In the genomic region with DNA sequence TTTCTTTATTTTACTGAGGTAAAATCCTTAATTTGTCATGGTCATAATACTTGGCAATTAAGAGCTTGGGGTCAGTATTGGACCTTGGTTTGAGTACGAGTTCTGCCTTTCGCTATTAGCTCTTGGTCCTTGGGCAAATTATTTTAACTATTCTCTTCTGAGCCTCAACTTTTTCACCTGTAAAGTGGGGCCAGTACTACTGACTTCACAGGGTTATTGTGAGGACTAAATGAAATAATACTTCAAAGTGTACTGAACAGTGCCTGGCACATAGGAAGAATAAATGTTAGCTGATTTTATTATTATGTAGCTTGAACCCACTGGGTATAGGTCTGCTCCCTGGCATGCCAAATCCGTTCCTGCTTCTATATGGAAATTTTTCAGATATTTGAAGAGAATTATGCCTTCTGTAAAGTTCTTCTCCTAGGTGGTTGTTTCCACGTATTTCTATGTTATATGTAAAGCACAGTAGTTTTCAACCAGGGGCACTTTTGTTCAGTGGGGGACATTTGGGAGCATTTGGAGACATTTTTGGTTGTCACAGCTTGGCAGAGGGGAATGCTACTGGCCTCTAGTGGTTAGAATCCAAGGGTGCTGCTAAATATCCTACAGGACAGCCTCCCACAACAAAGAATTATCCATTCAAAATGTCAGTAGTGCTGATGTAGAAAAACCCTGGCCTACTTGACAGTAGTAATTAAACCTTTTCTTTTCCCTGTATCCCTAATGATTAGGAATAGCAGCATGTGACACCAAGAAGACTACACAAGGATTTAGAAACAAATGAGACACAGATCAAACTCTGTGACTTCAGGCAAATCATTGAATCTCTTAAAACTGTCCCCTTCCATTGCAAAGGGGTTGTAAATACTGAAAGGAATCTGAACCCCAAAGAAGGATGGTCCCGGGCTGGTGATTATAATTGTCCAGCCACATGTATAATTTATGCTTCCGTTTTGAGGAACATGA, we compare ENCODE assay signal across 8 cellular contexts. TPM values are rescaled to one million over a fixed set of nuclear protein-coding genes. Genes with fewer than 3 reads are reported as not detected.
DNase-seq lines count a peak whose midpoint lies in the region; ATAC-seq, FAIRE-seq and TF ChIP-seq lines count a peak whose summit lies in the region.

No MANE protein-coding gene starts in this region.

- H2BK5ac ChIP-seq in mesenchymal stem cell (ENCODE audit: low read depth, low read length, poor library complexity, severe bottlenecking): no peak overlapping the region

- WGBS in mesenchymal stem cell: 80% methylated on average over 4 of the region's 6 CpGs

- no peak overlapping the region for H2AFZ ChIP-seq in mesenchymal stem cell (ENCODE audit: low read depth, low read length)

- no peak overlapping the region for H2BK15ac ChIP-seq in mesenchymal stem cell (ENCODE audit: low read depth, poor library complexity, severe bottlenecking)

- FAIRE-seq in bronchial epithelial cell (lab: Jason Lieb, UNC): no peak

- H3K14ac ChIP-seq in mesenchymal stem cell (ENCODE audit: low read length in 2 of 2): no peak overlapping the region

- H2AK5ac ChIP-seq in mesenchymal stem cell (ENCODE audit: low read length, severe bottlenecking): no peak overlapping the region

- no peak overlapping the region for H3K18ac ChIP-seq in mesenchymal stem cell (ENCODE audit: low read depth in 1 of 2, low read length in 2 of 2)

- no peak overlapping the region for H3K4me3 ChIP-seq in bronchial epithelial cell (ENCODE audit: low read depth, low read length)
- H3K4me3 ChIP-seq in mesenchymal stem cell (ENCODE audit: insufficient read depth in 1 of 2, low read depth in 1 of 2, low read length in 2 of 2): no peak overlapping the region

- DNase-seq in AG08395 (ENCODE audit: low spot score) (peak; percentile 52), G401 (ENCODE audit: low spot score) (peak; percentile 68), NCI-H2196 (lab: John Stamatoyannopoulos, UW; ENCODE audit: unreplicated experiment) (peak; percentile 67), bronchial epithelial cell (ENCODE audit: low read depth) (peak; percentile 57), mesenchymal stem cell (peak; percentile 47), GOT3 (lab: John Stamatoyannopoulos, UW) (no peak), NCI-H187 (lab: John Stamatoyannopoulos, UW) (no peak)

- H3K4me2 ChIP-seq in mesenchymal stem cell (ENCODE audit: low read length, poor library complexity, severe bottlenecking): no peak overlapping the region

- peak; percentile 81 for TF ChIP-seq CTCF in bronchial epithelial cell (IDR thresholded peaks at IDR 0.05; ENCODE audit: insufficient read depth, low read length, severe bottlenecking)

- H3K36me3 ChIP-seq in bronchial epithelial cell (ENCODE audit: control insufficient read depth, insufficient read depth, low read length) (no peaks in the 10 kb centered on the region), mesenchymal stem cell (ENCODE audit: control insufficient read depth in 1 of 2, insufficient read depth in 2 of 2, low read depth in 1 of 2, low read length in 2 of 2) (no peaks in the 10 kb centered on the region)

- ATAC-seq in GM18519 (IDR thresholded peaks at IDR 0.05; ENCODE audit: low FRiP score, unreplicated experiment): no peak

- no peaks in the 10 kb centered on the region for H3K9me3 ChIP-seq in mesenchymal stem cell (ENCODE audit: control insufficient read depth, low read length)

- no peaks in the 10 kb centered on the region for H3K27me3 ChIP-seq in bronchial epithelial cell (ENCODE audit: control insufficient read depth, insufficient read depth, low read length)
- no peaks in the 10 kb centered on the region for H3K27me3 ChIP-seq in mesenchymal stem cell (ENCODE audit: control insufficient read depth in 1 of 2, insufficient read depth in 1 of 2, low read length in 2 of 2)

- no peak overlapping the region for H2BK12ac ChIP-seq in mesenchymal stem cell (ENCODE audit: low read length in 2 of 2)

- H3K79me1 ChIP-seq in mesenchymal stem cell (replicated peaks; ENCODE audit: low read length, poor library complexity, severe bottlenecking): peaks cover 17% of the 10 kb centered on the region

- no peak overlapping the region for H2BK120ac ChIP-seq in mesenchymal stem cell (ENCODE audit: low read depth, low read length)

- in situ Hi-C loops in G401 (cut with HindIII; ENCODE audit: low sequenced_read_pairs): no loop called here

- H3K4ac ChIP-seq in mesenchymal stem cell (ENCODE audit: low read depth in 1 of 2, low read length in 2 of 2): no peak overlapping the region

- no peak overlapping the region for H3K27ac ChIP-seq in mesenchymal stem cell (ENCODE audit: low read length, poor library complexity, severe bottlenecking)

- no peak overlapping the region for H4K8ac ChIP-seq in mesenchymal stem cell (ENCODE audit: low read length)

- peaks cover under 1% of the 10 kb centered on the region for H3K4me1 ChIP-seq in mesenchymal stem cell (ENCODE audit: control insufficient read depth, insufficient read depth, low read depth, low read length)

- no peak overlapping the region for H3K23ac ChIP-seq in mesenchymal stem cell (ENCODE audit: low read length in 2 of 2)

- no peak overlapping the region for H4K91ac ChIP-seq in mesenchymal stem cell (ENCODE audit: low read length)

- no peak overlapping the region for H3K9ac ChIP-seq in mesenchymal stem cell (ENCODE audit: low read length)

RNA-seq across cellular contexts. Expression of a gene that starts 4.5 kb away (rescaled TPM):
- 21.2 and 27.4 TPM in 2 replicates for total RNA-seq in G401 (2014; rRNA removed; shearing (Covaris generic))
- 13.2 and 21.9 TPM in 2 replicates for total RNA-seq in bronchial epithelial cell
- 12.5 TPM for polyA plus RNA-seq in mesenchymal stem cell (2013, experiment 1 of 2)
- polyA plus RNA-seq in mesenchymal stem cell (2013, experiment 2 of 2): 13.8 TPM

RNA-seq across cellular contexts. Expression of a gene that starts 56.3 kb away (rescaled TPM):
- total RNA-seq in G401 (2014; rRNA removed; shearing (Covaris generic)): 67.9 and 71.6 TPM in 2 replicates
- total RNA-seq in bronchial epithelial cell: 59.5 and 80.5 TPM in 2 replicates
- polyA plus RNA-seq in mesenchymal stem cell (2013, experiment 1 of 2): 48.7 TPM
- polyA plus RNA-seq in mesenchymal stem cell (2013, experiment 2 of 2): 50.3 TPM

Comparison
In these comparisons a context has a peak if more than half of its experiments do, and no peak if none do; other contexts are left out.
1. DNase-seq: peak in AG08395 (single experiment), G401 (single experiment), NCI-H2196 (single experiment), bronchial epithelial cell (single experiment) and mesenchymal stem cell (single experiment); none in GOT3 (single experiment) and NCI-H187 (0 of 2).